ENCODE assay signal across 8 cellular contexts in genomic region chr14:69475194-69475818, GRCh38. TPM values are rescaled to one million over a fixed set of nuclear protein-coding genes. Genes with fewer than 3 reads are reported as not detected.
A peak's percentile ranks its signal among the peaks of the same experiment; 100 is the strongest.
DNase-seq lines count a peak whose midpoint lies in the region; ATAC-seq and TF ChIP-seq lines count a peak whose summit lies in the region.

No MANE protein-coding gene starts in this region.

- intact Hi-C loops in head of caudate nucleus (cut with DNase I): no loop called here

- DNase-seq in ACHN (peak; percentile 35), NCI-H446 treated with DMSO at 0.1 percent for 48 hours (lab: John Stamatoyannopoulos, UW) (peak; percentile 11), epithelial cell of prostate (ENCODE audit: low read depth, low spot score) (peak; percentile 5), ureter (ENCODE audit: low spot score) (no peak), head of caudate nucleus (no peak)
- no peak for DNase-seq in activated CD4-positive, alpha-beta T cell treated with anti-CD3 and anti-CD28 coated beads, Interleukin-2, amount 50 U/mL, for 1 hour

- no peak for ATAC-seq in HG03442 (IDR thresholded peaks at IDR 0.05; ENCODE audit: unreplicated experiment)

- H3K27ac ChIP-seq in epithelial cell of prostate: no peak overlapping the region

- TF ChIP-seq CTCF in GM12873 (IDR thresholded peaks at IDR 0.05; ENCODE audit: insufficient read depth, low read depth, low read length, missing control alignments): peak; percentile 60

- in situ Hi-C loops in ACHN (cut with HindIII; ENCODE audit: low pct_ligation_motif_present, low pct_unique_long_range_greater_than_20kb, low sequenced_read_pairs): no loop called here

RNA-seq across cellular contexts. Expression of gene PLEKHD1, which starts 9.2 kb away (rescaled TPM):
- 0.10 TPM for total RNA-seq in ureter

Comparison
In these comparisons a context has a peak if more than half of its experiments do, and no peak if none do; other contexts are left out.
1. DNase-seq: peak in ACHN (single experiment), NCI-H446 treated with DMSO at 0.1 percent for 48 hours (single experiment) and epithelial cell of prostate (single experiment); none in ureter (single experiment), head of caudate nucleus (0 of 42) and activated CD4-positive, alpha-beta T cell treated with anti-CD3 and anti-CD28 coated beads, Interleukin-2, amount 50 U/mL, for 1 hour (single experiment).